Comparison of ENCODE assay signal across 15 cellular contexts in genomic region chr4:18882468-18882867, GRCh38.
DNase-seq lines count a peak whose midpoint lies in the region; ATAC-seq and TF ChIP-seq lines count a peak whose summit lies in the region.
"Had no signal": no experiment of that assay in that cellular context is flagged by ENCODE, and none has a peak within 500 bp of the region (broad histone marks: within the 10 kb centered on the region; RNA-seq: fewer than 3 reads in every experiment).

No MANE protein-coding gene starts in this region.

- intact Hi-C loops in activated CD4-positive, alpha-beta T cell treated with anti-CD3 and anti-CD28 coated beads for 36 hours (cut with DNase I, micrococcal nuclease), result no loop called here

- H3K4me1 Mint-ChIP-seq in nephron, result peaks cover 31% of the 10 kb centered on the region
- no peaks in the 10 kb centered on the region for H3K4me1 Mint-ChIP-seq in activated CD4-positive, alpha-beta T cell treated with anti-CD3 and anti-CD28 coated beads for 36 hours
- H3K4me1 Mint-ChIP-seq: central memory CD8-positive, alpha-beta T cell had no signal

- no peak overlapping the region for H3K4me3 ChIP-seq in choroid plexus epithelial cell (ENCODE audit: low read depth, low read length)
- H3K4me3 ChIP-seq: uterus had no signal

- CTCF ChIA-PET in activated CD4-positive, alpha-beta T cell treated with anti-CD3 and anti-CD28 coated beads for 36 hours (lab: Charles Lee), result no interaction called here

- TF ChIP-seq EP300 in Ishikawa (IDR thresholded peaks at IDR 0.05; ENCODE audit: borderline replicate concordance), result peak; percentile 37; the same call in 1 of the 2 replicates

- peak overlapping the region; percentile 87 to 93 (median 88) for H3K27ac Mint-ChIP-seq in nephron
- H3K27ac Mint-ChIP-seq in activated CD4-positive, alpha-beta T cell treated with anti-CD3 and anti-CD28 coated beads for 36 hours, result no peak overlapping the region
- H3K27ac Mint-ChIP-seq: T-helper 1 cell treated with Interleukin-12 subunit alpha and Interleukin-12 subunit beta and Interleukin-4 antibody, amounts not matched to agents 30 μg/mL and 1 μg/mL, for 36 hours had no signal

- H3K4me3 Mint-ChIP-seq in nephron, result no peak overlapping the region
- H3K4me3 Mint-ChIP-seq in activated CD4-positive, alpha-beta T cell treated with anti-CD3 and anti-CD28 coated beads for 36 hours, result no peak overlapping the region
- H3K4me3 Mint-ChIP-seq: central memory CD8-positive, alpha-beta T cell; T-helper 1 cell treated with Interleukin-12 subunit alpha and Interleukin-12 subunit beta and Interleukin-4 antibody, amounts not matched to agents 30 μg/mL and 1 μg/mL, for 36 hours had no signal

- peaks cover 4% of the 10 kb centered on the region for H3K36me3 Mint-ChIP-seq in nephron (ENCODE audit: low read depth)
- H3K36me3 Mint-ChIP-seq in activated CD4-positive, alpha-beta T cell treated with anti-CD3 and anti-CD28 coated beads for 36 hours (ENCODE audit: low read depth), result no peaks in the 10 kb centered on the region

- ATAC-seq in GM18870 (IDR thresholded peaks at IDR 0.05; ENCODE audit: unreplicated experiment), result no peak
- ATAC-seq in activated CD4-positive, alpha-beta T cell treated with anti-CD3 and anti-CD28 coated beads for 36 hours, result no peak
- ATAC-seq in activated CD4-positive, CD25-positive, alpha-beta regulatory T cell treated with anti-CD3 and anti-CD28 coated beads, Interleukin-2, amount 50 U/mL, for 24 hours, result no peak
- no peak for ATAC-seq in GM21390 (IDR thresholded peaks at IDR 0.05; ENCODE audit: unreplicated experiment)

- TF ChIP-seq RAD21 in Ishikawa (IDR thresholded peaks at IDR 0.05; ENCODE audit: low read depth), result no peak

- H3K27me3 Mint-ChIP-seq in nephron (ENCODE audit: low read depth), result no peaks in the 10 kb centered on the region
- H3K27me3 Mint-ChIP-seq in activated CD4-positive, alpha-beta T cell treated with anti-CD3 and anti-CD28 coated beads for 36 hours, result no peaks in the 10 kb centered on the region
- H3K27me3 Mint-ChIP-seq: central memory CD8-positive, alpha-beta T cell had no signal

- POLR2A ChIA-PET in activated CD4-positive, alpha-beta T cell treated with anti-CD3 and anti-CD28 coated beads for 36 hours (lab: Charles Lee), result no interaction called here

- peaks cover 9% of the 10 kb centered on the region for H3K9me3 Mint-ChIP-seq in nephron
- H3K9me3 Mint-ChIP-seq in activated CD4-positive, alpha-beta T cell treated with anti-CD3 and anti-CD28 coated beads for 36 hours (ENCODE audit: low read depth), result peaks cover 3% of the 10 kb centered on the region
- H3K9me3 Mint-ChIP-seq: T-helper 1 cell treated with Interleukin-12 subunit alpha and Interleukin-12 subunit beta and Interleukin-4 antibody, amounts not matched to agents 30 μg/mL and 1 μg/mL, for 36 hours had no signal

- TF ChIP-seq CTCF in choroid plexus epithelial cell (conservative IDR thresholded peaks at IDR 0.05; ENCODE audit: low read depth, low read length) (no peak), nephron (IDR thresholded peaks at IDR 0.05; ENCODE audit: unreplicated experiment in 3 of 3) (no peak)

- peak; percentile 34 for DNase-seq in Daoy (ENCODE audit: low read depth)
- peak; percentile 70 for DNase-seq in choroid plexus epithelial cell (ENCODE audit: low read depth)
- DNase-seq in activated CD4-positive, alpha-beta T cell treated with anti-CD3 and anti-CD28 coated beads for 36 hours, result no peak
- DNase-seq: DMS 273 treated with DMSO at 0.1 percent for 48 hours, hypothalamus, KBM-7, NCI-H345, uterus had no signal

TF ChIP-seq in Ishikawa, 13 proteins besides CTCF, POLR2A, EP300 and RAD21:
- TF ChIP-seq EGR1 (IDR thresholded peaks at IDR 0.05) (no peak), NFIC (IDR thresholded peaks at IDR 0.05) (no peak), CEBPB (IDR thresholded peaks at IDR 0.05) (no peak), TCF12 (IDR thresholded peaks at IDR 0.05; ENCODE audit: low read depth) (peak; percentile 40; the same call in 1 of the 2 replicates), TEAD4 (IDR thresholded peaks at IDR 0.05) (peak; percentile 98), FOXM1 (IDR thresholded peaks at IDR 0.05; ENCODE audit: borderline replicate concordance, low read depth) (peak; percentile 44; the same call in 1 of the 2 replicates), USF1 (IDR thresholded peaks at IDR 0.05) (peak; percentile 91), YY1 (IDR thresholded peaks at IDR 0.05; ENCODE audit: low read depth) (0 out of 2 replicates have a peak, but pooled peaks have one; percentile 25), MAX (IDR thresholded peaks at IDR 0.05) (peak; percentile 55; the same call in 1 of the 2 replicates)
